In genomic region chr12:120495723-120496352, GRCh38 we compare ENCODE assay signal across 1 cellular context.
TF ChIP-seq lines count a peak whose summit lies in the region.

Gene DYNLL1 (plus strand): TSS chr12:120496113. CDS start chr12:120496422, 309 bp downstream.

TF ChIP-seq in HepG2, 621 proteins besides CTCF, POLR2A, EP300 and RAD21 (continued from another document and continues in another):
- peak; percentile 59; the same call in 1 of the 2 replicates for TF ChIP-seq MYPOP (CRISPR knock-in tag; IDR thresholded peaks at IDR 0.05)
- peak; percentile 90 for TF ChIP-seq YEATS4 (CRISPR knock-in tag; IDR thresholded peaks at IDR 0.05; ENCODE audit: borderline replicate concordance)
- no peak for TF ChIP-seq ATF4 (CRISPR knock-in tag; IDR thresholded peaks at IDR 0.05)
- TF ChIP-seq ZMAT3 (CRISPR knock-in tag; conservative IDR thresholded peaks at IDR 0.05) = no peak
- TF ChIP-seq PAF1 (CRISPR knock-in tag; IDR thresholded peaks at IDR 0.05) = no peak
- TF ChIP-seq NFIC (IDR thresholded peaks at IDR 0.05; ENCODE audit: low read length) = no peak
- TF ChIP-seq HOMEZ (CRISPR knock-in tag; IDR thresholded peaks at IDR 0.05; ENCODE audit: low read depth) = no peak
- TF ChIP-seq ZFP62 (CRISPR knock-in tag; IDR thresholded peaks at IDR 0.05) = no peak
- no peak for TF ChIP-seq FOXM1 (CRISPR knock-in tag; IDR thresholded peaks at IDR 0.05)
- TF ChIP-seq ERF (CRISPR knock-in tag; IDR thresholded peaks at IDR 0.05) = peak; percentile 61; the same call in 1 of the 2 replicates
- peak; percentile 21; the same call in 1 of the 2 replicates for TF ChIP-seq ARNT2 (CRISPR knock-in tag; IDR thresholded peaks at IDR 0.05; ENCODE audit: low read depth)
- TF ChIP-seq NFYB (CRISPR knock-in tag; IDR thresholded peaks at IDR 0.05) = peak; percentile 97
- TF ChIP-seq ZNF687 (CRISPR knock-in tag; IDR thresholded peaks at IDR 0.05) = peak; percentile 74
- peak; percentile 75; the same call in 1 of the 2 replicates for TF ChIP-seq ZIK1 (CRISPR knock-in tag; IDR thresholded peaks at IDR 0.05; ENCODE audit: borderline replicate concordance, low read depth)
- TF ChIP-seq ELF3 (CRISPR knock-in tag; IDR thresholded peaks at IDR 0.05) = no peak
- no peak for TF ChIP-seq SP140L (CRISPR knock-in tag; IDR thresholded peaks at IDR 0.05; ENCODE audit: borderline replicate concordance)
- TF ChIP-seq ZNF672 (CRISPR knock-in tag; IDR thresholded peaks at IDR 0.05) = no peak
- peak; percentile 35; the same call in 1 of the 2 replicates for TF ChIP-seq ZNF768 (CRISPR knock-in tag; IDR thresholded peaks at IDR 0.05)
- no peak; the same call in 1 of the 2 replicates for TF ChIP-seq KDM4B (CRISPR knock-in tag; IDR thresholded peaks at IDR 0.05)
- TF ChIP-seq SSRP1 (CRISPR knock-in tag; IDR thresholded peaks at IDR 0.05) = no peak
- no peak for TF ChIP-seq ZFP1 (CRISPR knock-in tag; IDR thresholded peaks at IDR 0.05)
- TF ChIP-seq ZGPAT (CRISPR knock-in tag; IDR thresholded peaks at IDR 0.05) = peak; percentile 50; the same call in 1 of the 2 replicates
- TF ChIP-seq HES4 (CRISPR knock-in tag; IDR thresholded peaks at IDR 0.05; ENCODE audit: borderline replicate concordance) = peak; percentile 96
- no peak; the same call in 1 of the 2 replicates for TF ChIP-seq NRL (CRISPR knock-in tag; IDR thresholded peaks at IDR 0.05; ENCODE audit: borderline replicate concordance)
- TF ChIP-seq RNF2 (conservative IDR thresholded peaks at IDR 0.05; ENCODE audit: low read depth) = no peak
- TF ChIP-seq GZF1 (CRISPR knock-in tag; IDR thresholded peaks at IDR 0.05) = no peak
- peak; percentile 96 for TF ChIP-seq TAF1 (CRISPR knock-in tag; IDR thresholded peaks at IDR 0.05)
- peak; percentile 93 for TF ChIP-seq U2AF2 (IDR thresholded peaks at IDR 0.05; ENCODE audit: low read depth, low read length)
- no peak for TF ChIP-seq KLF13 (CRISPR knock-in tag; IDR thresholded peaks at IDR 0.05)
- no peak for TF ChIP-seq ZNF564 (CRISPR knock-in tag; IDR thresholded peaks at IDR 0.05)
- TF ChIP-seq ZNF362 (CRISPR knock-in tag; IDR thresholded peaks at IDR 0.05; ENCODE audit: borderline replicate concordance) = no peak; the same call in 1 of the 2 replicates
- no peak for TF ChIP-seq ZMYM2 (CRISPR knock-in tag; IDR thresholded peaks at IDR 0.05)
- no peak for TF ChIP-seq RBAK (CRISPR knock-in tag; IDR thresholded peaks at IDR 0.05)
- no peak for TF ChIP-seq NKX3-1 (CRISPR knock-in tag; IDR thresholded peaks at IDR 0.05)
- no peak for TF ChIP-seq ZNF619 (CRISPR knock-in tag; IDR thresholded peaks at IDR 0.05)
- TF ChIP-seq ZNF274 (CRISPR knock-in tag; IDR thresholded peaks at IDR 0.05) = peak; percentile 53; the same call in 1 of the 2 replicates
- TF ChIP-seq TGIF2 (CRISPR knock-in tag; IDR thresholded peaks at IDR 0.05) = no peak; the same call in 1 of the 2 replicates
- TF ChIP-seq KDM2A (CRISPR knock-in tag; IDR thresholded peaks at IDR 0.05; ENCODE audit: borderline replicate concordance, low read depth) = no peak; the same call in 1 of the 2 replicates
- TF ChIP-seq ATF3 (CRISPR knock-in tag; IDR thresholded peaks at IDR 0.05) = no peak
- TF ChIP-seq PAXIP1 (CRISPR knock-in tag; conservative IDR thresholded peaks at IDR 0.05) = peak; percentile 40
- TF ChIP-seq HNRNPH1 (optimal IDR thresholded peaks at IDR 0.05; ENCODE audit: low read depth, low read length) = no peak
- no peak for TF ChIP-seq ZNF597 (CRISPR knock-in tag; IDR thresholded peaks at IDR 0.05)
- TF ChIP-seq TERF1 (CRISPR knock-in tag; IDR thresholded peaks at IDR 0.05) = no peak
- peak; percentile 36; the same call in 1 of the 2 replicates for TF ChIP-seq HOXA5 (CRISPR knock-in tag; IDR thresholded peaks at IDR 0.05)
- no peak for TF ChIP-seq ZNF780A (CRISPR knock-in tag; IDR thresholded peaks at IDR 0.05)
- peak; percentile 56; the same call in 1 of the 2 replicates for TF ChIP-seq ZNF790 (CRISPR knock-in tag; IDR thresholded peaks at IDR 0.05; ENCODE audit: borderline replicate concordance)
- no peak for TF ChIP-seq FLYWCH1 (CRISPR knock-in tag; IDR thresholded peaks at IDR 0.05)
